ENCODE assay signal across 14 cellular contexts in genomic region chr12:6582196-6582595, GRCh38. TPM values are rescaled to one million over a fixed set of nuclear protein-coding genes. Genes with fewer than 3 reads are reported as not detected.
DNase-seq lines count a peak whose midpoint lies in the region; ATAC-seq, FAIRE-seq and TF ChIP-seq lines count a peak whose summit lies in the region.
"Had no signal": no experiment of that assay in that cellular context is flagged by ENCODE, and none has a peak within 500 bp of the region (broad histone marks: within the 10 kb centered on the region; RNA-seq: fewer than 3 reads in every experiment).

No MANE protein-coding gene starts in this region.

- H3K9me3 Mint-ChIP-seq in activated CD8-positive, alpha-beta T cell treated with anti-CD3 and anti-CD28 coated beads for 36 hours = no peaks in the 10 kb centered on the region
- no peaks in the 10 kb centered on the region for H3K9me3 Mint-ChIP-seq in activated CD8-positive, alpha-beta T cell treated with anti-CD3 and anti-CD28 coated beads, Interleukin-2, amount 10 ng/mL, durations not matched to agents 7 days and 5 days (ENCODE audit: insufficient read depth)

- no peak overlapping the region for H3K56ac ChIP-seq in H1 (replicated peaks; ENCODE audit: insufficient read length, low read depth, low read length)

- no peak overlapping the region for H4K5ac ChIP-seq in H1 (ENCODE audit: insufficient read length, low read depth, low read length)

- H3K36me3 ChIP-seq in H1 (ENCODE audit: control insufficient read depth in 2 of 4, insufficient read depth in 4 of 4, low read length in 3 of 4) (peaks cover 48 to 93% (median 74%) of the 10 kb centered on the region in 4 experiments), osteoblast (ENCODE audit: insufficient read depth, low read length) (peaks cover 84% of the 10 kb centered on the region)

- POLR2A ChIA-PET in activated CD8-positive, alpha-beta T cell treated with anti-CD3 and anti-CD28 coated beads for 36 hours (lab: Charles Lee) = interaction anchor here (1.4 to 1.5 kb wide), 2 partner anchors 11 to 47 kb away, joined by 3 to 4 read pairs; partner anchors contain the start of gene GAPDH
- POLR2A ChIA-PET in activated CD8-positive, alpha-beta T cell treated with anti-CD3 and anti-CD28 coated beads, Interleukin-2, amount 10 ng/mL, durations not matched to agents 7 days and 5 days (lab: Charles Lee) = interaction anchor here (0.6 kb wide), 2 partner anchors 207 to 328 kb away, joined by 3 read pairs; partner anchors contain the start of gene SCNN1A
- POLR2A ChIA-PET in H1 (lab: Charles Lee; ENCODE audit: partially characterized antibody) = interaction anchor here (1.1 to 18.0 kb wide), 7 partner anchors 10 to 48 kb away, joined by 3 to 225 read pairs (median 5); partner anchors contain the start of gene GAPDH

- WGBS in H1 (ENCODE audit: extremely low coverage in 1 of 2, insufficient coverage in 1 of 2, insufficient read length in 1 of 2, insufficient replicate concordance in 2 of 2, low coverage in 1 of 2, low lambda C conversion rate in 2 of 2, missing lambda C conversion rate in 1 of 2), 2 experiments = 98% methylated on average over 6 of the region's 6 CpGs; no CpG with 5 or more reads in 1 of the 2 experiments

- H3K4me1 ChIP-seq in H1 (replicated peaks in 1 of 4; ENCODE audit: control insufficient read depth in 3 of 4, insufficient read depth in 4 of 4, low read length in 3 of 4) (no peaks in the 10 kb centered on the region), osteoblast (ENCODE audit: insufficient read depth, low read length) (no peaks in the 10 kb centered on the region)
- H3K4me1 ChIP-seq: HAP-1, left lung had no signal

- no peak overlapping the region for H3K4ac ChIP-seq in H1 (replicated peaks; ENCODE audit: insufficient read length, low read depth, low read length)

- peak in 1 of 2 experiments; percentile 13; a peak in 1 of 4 replicates for TF ChIP-seq RAD21 in H1 (IDR thresholded peaks at IDR 0.05 in 1 of 2, conservative IDR thresholded peaks at IDR 0.05 in 1 of 2; ENCODE audit: low read depth in 2 of 2, low read length in 2 of 2)

- TF ChIP-seq POLR2A in H1 (IDR thresholded peaks at IDR 0.05; ENCODE audit: control extremely low read depth in 1 of 2, low read depth in 2 of 2, low read length in 2 of 2) = no peak

- H3K23ac ChIP-seq in H1 (ENCODE audit: insufficient read length) = no peak overlapping the region

- H2BK5ac ChIP-seq in H1 (ENCODE audit: low read depth, low read length) = no peak overlapping the region

- no peak for ATAC-seq in activated CD8-positive, alpha-beta T cell treated with anti-CD3 and anti-CD28 coated beads for 36 hours
- ATAC-seq in activated CD8-positive, alpha-beta T cell treated with anti-CD3 and anti-CD28 coated beads, Interleukin-2, amount 10 ng/mL, durations not matched to agents 7 days and 5 days = no peak
- ATAC-seq in GM19395 (IDR thresholded peaks at IDR 0.05; ENCODE audit: unreplicated experiment) = no peak
- ATAC-seq: left lung, T-helper 17 cell had no signal

- H4K20me1 ChIP-seq in H1 (replicated peaks in 1 of 2; ENCODE audit: control insufficient read depth in 1 of 2, insufficient read depth in 2 of 2, low read length in 2 of 2) = peaks cover 5 to 7% of the 10 kb centered on the region in 2 experiments
- H4K20me1 ChIP-seq in osteoblast (ENCODE audit: insufficient read depth, low read length) = peaks cover 8% of the 10 kb centered on the region

- CTCF ChIA-PET in activated CD8-positive, alpha-beta T cell treated with anti-CD3 and anti-CD28 coated beads for 36 hours (lab: Charles Lee) = interaction anchor here (1.0 to 2.1 kb wide), 4 partner anchors 18 to 102 kb away, joined by 3 to 8 read pairs (median 5); no protein-coding TSS in a partner anchor
- CTCF ChIA-PET in activated CD8-positive, alpha-beta T cell treated with anti-CD3 and anti-CD28 coated beads, Interleukin-2, amount 10 ng/mL, durations not matched to agents 7 days and 5 days (lab: Charles Lee) = interaction anchor here (1.5 kb wide), 1 partner anchor 21 kb away, joined by 3 read pairs; no protein-coding TSS in a partner anchor
- CTCF ChIA-PET in H1 (lab: Charles Lee; ENCODE audit: partially characterized antibody) = interaction anchor here (0.7 to 4.2 kb wide), 9 partner anchors 9 to 44 kb away, joined by 3 to 35 read pairs (median 4); partner anchors contain the start of gene NOP2

- intact Hi-C loops in activated CD8-positive, alpha-beta T cell treated with anti-CD3 and anti-CD28 coated beads for 36 hours (cut with micrococcal nuclease) = no loop called here

- H3K14ac ChIP-seq in H1 (ENCODE audit: insufficient read length) = no peak overlapping the region

- no peak overlapping the region for H2BK15ac ChIP-seq in H1 (ENCODE audit: low read length)

- no peaks in the 10 kb centered on the region for H3K79me1 ChIP-seq in H1 (ENCODE audit: low read depth, low read length)

- H3K4me2 ChIP-seq in H1 (ENCODE audit: insufficient read depth in 1 of 2, low read depth in 2 of 2, low read length in 2 of 2) (no peak overlapping the region), osteoblast (ENCODE audit: insufficient read depth, low read length) (no peak overlapping the region)

- no peaks in the 10 kb centered on the region for H3K23me2 ChIP-seq in H1 (ENCODE audit: low read depth, low read length)

- no peak overlapping the region for H3K9ac ChIP-seq in H1 (replicated peaks in 1 of 4; ENCODE audit: extremely low read depth in 1 of 4, low read depth in 3 of 4, low read length in 3 of 4)

- H3K18ac ChIP-seq in H1 (ENCODE audit: extremely low read depth, low read length) = no peak overlapping the region

- H3K27me3 ChIP-seq in H1 (replicated peaks in 1 of 4; ENCODE audit: control insufficient read depth in 3 of 4, extremely low read depth in 1 of 4, insufficient read depth in 3 of 4, low read length in 3 of 4) = no peaks in the 10 kb centered on the region
- no peaks in the 10 kb centered on the region for H3K27me3 ChIP-seq in osteoblast (ENCODE audit: insufficient read depth, low read length)
- H3K27me3 ChIP-seq: left lung had no signal

- TF ChIP-seq CTCF in activated CD8-positive, alpha-beta T cell treated with anti-CD3 and anti-CD28 coated beads for 36 hours (IDR thresholded peaks at IDR 0.05) = no peak
- TF ChIP-seq CTCF in H1 (IDR thresholded peaks at IDR 0.05; ENCODE audit: control extremely low read depth in 1 of 3, insufficient read depth in 1 of 3, low read depth in 1 of 3, low read length in 3 of 3) (peak in 2 of 3 experiments; percentile 37 to 55; a peak in 3 of 4 replicates), osteoblast (IDR thresholded peaks at IDR 0.05; ENCODE audit: extremely low read depth, low read depth, low read length) (no peak)

- H3K9me3 ChIP-seq in H1 (ENCODE audit: insufficient read depth in 2 of 2, low read depth in 1 of 2, low read length in 1 of 2) (no peaks in the 10 kb centered on the region), osteoblast (ENCODE audit: low read depth, low read length) (no peaks in the 10 kb centered on the region)
- H3K9me3 ChIP-seq: HAP-1, left lung had no signal

- H3K79me2 ChIP-seq in H1 (ENCODE audit: control insufficient read depth in 1 of 2, insufficient read depth in 2 of 2, low read length in 2 of 2) (no peaks in the 10 kb centered on the region), osteoblast (ENCODE audit: insufficient read depth, low read length) (peaks cover 9% of the 10 kb centered on the region)

- H3K4me3 ChIP-seq in H1 (ENCODE audit: extremely low read depth in 1 of 4, insufficient read depth in 2 of 4, low read depth in 3 of 4, low read length in 4 of 4) (no peak overlapping the region), osteoblast (ENCODE audit: insufficient read depth, low read length) (no peak overlapping the region)
- H3K4me3 ChIP-seq: HAP-1, left lung had no signal

- no peak for FAIRE-seq in H1 (lab: Jason Lieb, UNC)

- no peak overlapping the region for H2AK5ac ChIP-seq in H1 (ENCODE audit: low read depth, low read length)

- no peak overlapping the region for H2AFZ ChIP-seq in H1 (ENCODE audit: low read length)
- no peak overlapping the region for H2AFZ ChIP-seq in osteoblast (ENCODE audit: low read length)

- H3K27ac ChIP-seq in H1 (ENCODE audit: low read depth, low read length) (no peak overlapping the region; the same call in 1 of the 2 replicates), osteoblast (ENCODE audit: low read depth, low read length) (no peak overlapping the region)
- H3K27ac ChIP-seq: left lung had no signal

- no peak overlapping the region for H2BK20ac ChIP-seq in H1 (ENCODE audit: low read length)

- peak overlapping the region; percentile 23 for H3K27ac Mint-ChIP-seq in activated CD8-positive, alpha-beta T cell treated with anti-CD3 and anti-CD28 coated beads for 36 hours
- H3K27ac Mint-ChIP-seq in activated CD8-positive, alpha-beta T cell treated with anti-CD3 and anti-CD28 coated beads, Interleukin-2, amount 10 ng/mL, durations not matched to agents 7 days and 5 days = no peak overlapping the region

- no peaks in the 10 kb centered on the region for H3K27me3 Mint-ChIP-seq in activated CD8-positive, alpha-beta T cell treated with anti-CD3 and anti-CD28 coated beads for 36 hours
- no peaks in the 10 kb centered on the region for H3K27me3 Mint-ChIP-seq in activated CD8-positive, alpha-beta T cell treated with anti-CD3 and anti-CD28 coated beads, Interleukin-2, amount 10 ng/mL, durations not matched to agents 7 days and 5 days (ENCODE audit: low read depth)
- H3K27me3 Mint-ChIP-seq: T-helper 17 cell had no signal

- H4K8ac ChIP-seq in H1 (ENCODE audit: extremely low read depth, insufficient read depth, low read length) = no peak overlapping the region

- no peak overlapping the region for H2BK120ac ChIP-seq in H1 (replicated peaks; ENCODE audit: low read depth, low read length)

- H3K36me3 Mint-ChIP-seq in activated CD8-positive, alpha-beta T cell treated with anti-CD3 and anti-CD28 coated beads for 36 hours (ENCODE audit: low read depth) = peaks cover 54% of the 10 kb centered on the region
- H3K36me3 Mint-ChIP-seq in activated CD8-positive, alpha-beta T cell treated with anti-CD3 and anti-CD28 coated beads, Interleukin-2, amount 10 ng/mL, durations not matched to agents 7 days and 5 days (ENCODE audit: low read depth) = peaks cover 64% of the 10 kb centered on the region

- no peak overlapping the region for H2BK12ac ChIP-seq in H1 (ENCODE audit: low read depth, low read length)

- H3K4me1 Mint-ChIP-seq in activated CD8-positive, alpha-beta T cell treated with anti-CD3 and anti-CD28 coated beads for 36 hours (ENCODE audit: low read depth) = peaks cover 4% of the 10 kb centered on the region
- H3K4me1 Mint-ChIP-seq in activated CD8-positive, alpha-beta T cell treated with anti-CD3 and anti-CD28 coated beads, Interleukin-2, amount 10 ng/mL, durations not matched to agents 7 days and 5 days (ENCODE audit: low read depth) = no peaks in the 10 kb centered on the region
- H3K4me1 Mint-ChIP-seq: T-helper 17 cell had no signal

- no peak for TF ChIP-seq EP300 in H1 (IDR thresholded peaks at IDR 0.05; ENCODE audit: borderline replicate concordance in 1 of 2, low read depth in 2 of 2, low read length in 2 of 2)

- no peak overlapping the region for H3K4me3 Mint-ChIP-seq in activated CD8-positive, alpha-beta T cell treated with anti-CD3 and anti-CD28 coated beads for 36 hours
- H3K4me3 Mint-ChIP-seq in activated CD8-positive, alpha-beta T cell treated with anti-CD3 and anti-CD28 coated beads, Interleukin-2, amount 10 ng/mL, durations not matched to agents 7 days and 5 days = no peak overlapping the region

- H4K91ac ChIP-seq in H1 (replicated peaks; ENCODE audit: insufficient read length, low read length) = no peak overlapping the region

- no peak for DNase-seq in activated CD8-positive, alpha-beta T cell treated with anti-CD3 and anti-CD28 coated beads for 36 hours
- no peak for DNase-seq in activated CD8-positive, alpha-beta T cell treated with anti-CD3 and anti-CD28 coated beads, Interleukin-2, amount 10 ng/mL, durations not matched to agents 7 days and 5 days
- DNase-seq in NAMALWA (ENCODE audit: low spot score) (peak; percentile 50), H1 (ENCODE audit: low read depth in 1 of 2, low spot score in 2 of 2) (no peak), osteoblast (ENCODE audit: insufficient read length, low spot score, missing footprints) (peak; percentile 2), activated gamma-delta T cell (lab: John Stamatoyannopoulos, UW) (no peak), NCI-H748 (lab: John Stamatoyannopoulos, UW; ENCODE audit: unreplicated experiment) (no peak)
- DNase-seq: activated CD8-positive, alpha-beta memory T cell treated with anti-CD3 and anti-CD28 coated beads for 24 hours; DMS153; left lung; NCI-H146; T-helper 17 cell had no signal

RNA-seq across cellular contexts. Expression of gene NOP2, which starts 14.1 kb away (rescaled TPM):
- 10 to 100 TPM; 87.9 to 89.4 TPM for total RNA-seq in activated CD8-positive, alpha-beta T cell treated with anti-CD3 and anti-CD28 coated beads for 36 hours
- total RNA-seq in activated CD8-positive, alpha-beta T cell treated with anti-CD3 and anti-CD28 coated beads, Interleukin-2, amount 10 ng/mL, durations not matched to agents 7 days and 5 days = 10 to 100 TPM; 84.2 to 87.6 TPM
- 82.6 and 85.6 TPM in 2 replicates for total RNA-seq in H1 (2021; fragmentation: NEBNext Ultra II Directional; extraction: Animal tissue kit (Norgen Biotek cat#: 25700))
- polyA plus RNA-seq in H1 (2011; rRNA removed) = 34.4 and 35.4 TPM in 2 replicates
- polyA plus RNA-seq in H1 (2011; cell fraction: cytosol; rRNA removed) = 55.4 TPM
- 191 TPM for polyA plus RNA-seq in H1 (2011; cell fraction: nucleus; rRNA removed)
- polyA plus RNA-seq in H1 (2012, experiment 1 of 2) = 73.4 to 85.0 TPM (median 77.9 TPM) in 4 replicates
- 49.2 TPM for polyA plus RNA-seq in H1 (2012, experiment 2 of 2)
- polyA plus RNA-seq in H1 (2013, experiment 1 of 2) = 63.9 TPM
- 51.3 TPM for polyA plus RNA-seq in H1 (2013, experiment 2 of 2)
- 29.8 and 75.1 TPM in 2 replicates for polyA minus RNA-seq in H1 (2011; rRNA and poly(A)+ RNA removed)
- 26.6 TPM for polyA minus RNA-seq in H1 (2011; cell fraction: cytosol; rRNA and poly(A)+ RNA removed)
- polyA minus RNA-seq in H1 (2011; cell fraction: nucleus; rRNA and poly(A)+ RNA removed) = 45.4 TPM
- total RNA-seq in osteoblast = 18.3 and 21.4 TPM in 2 replicates

RNA-seq across cellular contexts. Expression of gene CHD4, which starts 25.0 kb away (rescaled TPM):
- total RNA-seq in activated CD8-positive, alpha-beta T cell treated with anti-CD3 and anti-CD28 coated beads for 36 hours = 100 to 1,000 TPM; 273 to 277 TPM
- 100 to 1,000 TPM; 277 to 292 TPM for total RNA-seq in activated CD8-positive, alpha-beta T cell treated with anti-CD3 and anti-CD28 coated beads, Interleukin-2, amount 10 ng/mL, durations not matched to agents 7 days and 5 days
- 305 and 330 TPM in 2 replicates for total RNA-seq in H1 (2021; fragmentation: NEBNext Ultra II Directional; extraction: Animal tissue kit (Norgen Biotek cat#: 25700))
- 198 and 214 TPM in 2 replicates for polyA plus RNA-seq in H1 (2011; rRNA removed)
- polyA plus RNA-seq in H1 (2011; cell fraction: cytosol; rRNA removed) = 178 TPM
- polyA plus RNA-seq in H1 (2011; cell fraction: nucleus; rRNA removed) = 362 TPM
- polyA plus RNA-seq in H1 (2012, experiment 1 of 2) = 194 to 267 TPM (median 241 TPM) in 4 replicates
- 52.1 TPM for polyA plus RNA-seq in H1 (2012, experiment 2 of 2)
- polyA plus RNA-seq in H1 (2013, experiment 1 of 2) = 180 TPM
- polyA plus RNA-seq in H1 (2013, experiment 2 of 2) = 192 TPM
- polyA minus RNA-seq in H1 (2011; rRNA and poly(A)+ RNA removed) = 290 and 298 TPM in 2 replicates
- 180 TPM for polyA minus RNA-seq in H1 (2011; cell fraction: cytosol; rRNA and poly(A)+ RNA removed)
- 129 TPM for polyA minus RNA-seq in H1 (2011; cell fraction: nucleus; rRNA and poly(A)+ RNA removed)
- 238 and 259 TPM in 2 replicates for total RNA-seq in osteoblast

RNA-seq across cellular contexts. Expression of gene IFFO1, which starts 26.4 kb away (rescaled TPM):
- 1 to 10 TPM; 7.8 to 8.5 TPM for total RNA-seq in activated CD8-positive, alpha-beta T cell treated with anti-CD3 and anti-CD28 coated beads for 36 hours
- 10 to 100 TPM; 24.9 to 25.5 TPM for total RNA-seq in activated CD8-positive, alpha-beta T cell treated with anti-CD3 and anti-CD28 coated beads, Interleukin-2, amount 10 ng/mL, durations not matched to agents 7 days and 5 days
- 11.8 and 12.2 TPM in 2 replicates for total RNA-seq in H1 (2021; fragmentation: NEBNext Ultra II Directional; extraction: Animal tissue kit (Norgen Biotek cat#: 25700))
- 12.8 and 16.4 TPM in 2 replicates for polyA plus RNA-seq in H1 (2011; rRNA removed)
- 15.3 TPM for polyA plus RNA-seq in H1 (2011; cell fraction: cytosol; rRNA removed)
- polyA plus RNA-seq in H1 (2011; cell fraction: nucleus; rRNA removed) = 40.6 TPM
- 8.2 to 13.3 TPM (median 13.2 TPM) in 4 replicates for polyA plus RNA-seq in H1 (2012, experiment 1 of 2)
- polyA plus RNA-seq in H1 (2012, experiment 2 of 2) = 7.8 TPM
- 11.5 TPM for polyA plus RNA-seq in H1 (2013, experiment 1 of 2)
- 9.5 TPM for polyA plus RNA-seq in H1 (2013, experiment 2 of 2)
- 4.7 and 4.9 TPM in 2 replicates for polyA minus RNA-seq in H1 (2011; rRNA and poly(A)+ RNA removed)
- 3.6 TPM for polyA minus RNA-seq in H1 (2011; cell fraction: cytosol; rRNA and poly(A)+ RNA removed)
- 10.6 TPM for polyA minus RNA-seq in H1 (2011; cell fraction: nucleus; rRNA and poly(A)+ RNA removed)
- 12.7 and 13.4 TPM in 2 replicates for total RNA-seq in osteoblast

RNA-seq across cellular contexts. Expression of gene GAPDH, which starts 47.9 kb away (rescaled TPM):
- 1,000 to 10,000 TPM; 9,109 to 9,234 TPM for total RNA-seq in activated CD8-positive, alpha-beta T cell treated with anti-CD3 and anti-CD28 coated beads for 36 hours
- 1,000 to 10,000 TPM; 6,175 to 6,471 TPM for total RNA-seq in activated CD8-positive, alpha-beta T cell treated with anti-CD3 and anti-CD28 coated beads, Interleukin-2, amount 10 ng/mL, durations not matched to agents 7 days and 5 days
- total RNA-seq in H1 (2021; fragmentation: NEBNext Ultra II Directional; extraction: Animal tissue kit (Norgen Biotek cat#: 25700)) = 5,175 and 5,215 TPM in 2 replicates
- polyA plus RNA-seq in H1 (2011; rRNA removed) = 15,878 and 16,791 TPM in 2 replicates
- polyA plus RNA-seq in H1 (2011; cell fraction: cytosol; rRNA removed) = 15,311 TPM
- polyA plus RNA-seq in H1 (2011; cell fraction: nucleus; rRNA removed) = 11,358 TPM
- 6,320 to 9,842 TPM (median 9,706 TPM) in 4 replicates for polyA plus RNA-seq in H1 (2012, experiment 1 of 2)
- polyA plus RNA-seq in H1 (2012, experiment 2 of 2) = 9,111 TPM
- polyA plus RNA-seq in H1 (2013, experiment 1 of 2) = 3,841 TPM
- polyA plus RNA-seq in H1 (2013, experiment 2 of 2) = 3,883 TPM
- polyA minus RNA-seq in H1 (2011; rRNA and poly(A)+ RNA removed) = 9,722 and 10,058 TPM in 2 replicates
- 5,130 TPM for polyA minus RNA-seq in H1 (2011; cell fraction: cytosol; rRNA and poly(A)+ RNA removed)
- 3,036 TPM for polyA minus RNA-seq in H1 (2011; cell fraction: nucleus; rRNA and poly(A)+ RNA removed)
- 4,846 and 5,173 TPM in 2 replicates for total RNA-seq in osteoblast

RNA-seq across cellular contexts. Expression of gene LPAR5, which starts 53.6 kb away (rescaled TPM):
- 1 to 10 TPM; 6.6 to 8.1 TPM for total RNA-seq in activated CD8-positive, alpha-beta T cell treated with anti-CD3 and anti-CD28 coated beads for 36 hours
- total RNA-seq in activated CD8-positive, alpha-beta T cell treated with anti-CD3 and anti-CD28 coated beads, Interleukin-2, amount 10 ng/mL, durations not matched to agents 7 days and 5 days = 10 to 100 TPM; 16.5 to 16.8 TPM
- total RNA-seq in H1 (2021; fragmentation: NEBNext Ultra II Directional; extraction: Animal tissue kit (Norgen Biotek cat#: 25700)) = 0.22 and 0.23 TPM in 2 replicates
- polyA plus RNA-seq in H1 (2011; rRNA removed) = 0.24 and 0.63 TPM in 2 replicates
- 0.31 TPM for polyA plus RNA-seq in H1 (2011; cell fraction: cytosol; rRNA removed)
- 0.47 TPM for polyA plus RNA-seq in H1 (2011; cell fraction: nucleus; rRNA removed)
- polyA plus RNA-seq in H1 (2012, experiment 1 of 2) = 0.29 to 0.40 TPM (median 0.35 TPM) in 3 of 4 replicates, not detected in the other
- 0.21 TPM for polyA plus RNA-seq in H1 (2012, experiment 2 of 2)
- 0.57 TPM for polyA plus RNA-seq in H1 (2013, experiment 1 of 2)
- polyA plus RNA-seq in H1 (2013, experiment 2 of 2) = 0.48 TPM
- polyA minus RNA-seq in H1 (2011; rRNA and poly(A)+ RNA removed) = 0.32 and 0.63 TPM in 2 replicates
- polyA minus RNA-seq in H1 (2011; cell fraction: cytosol; rRNA and poly(A)+ RNA removed) = not detected
- 0.40 TPM for polyA minus RNA-seq in H1 (2011; cell fraction: nucleus; rRNA and poly(A)+ RNA removed)
- under 0.01 TPM in 1 of 2 replicates, not detected in the other for total RNA-seq in osteoblast

Comparison
In these comparisons a context has a peak if more than half of its experiments do, and no peak if none do; other contexts are left out.
1. DNase-seq: peak in NAMALWA (single experiment) and osteoblast (single experiment); none in activated CD8-positive, alpha-beta T cell treated with anti-CD3 and anti-CD28 coated beads for 36 hours (single experiment), activated CD8-positive, alpha-beta T cell treated with anti-CD3 and anti-CD28 coated beads, Interleukin-2, amount 10 ng/mL, durations not matched to agents 7 days and 5 days (single experiment), H1 (0 of 2), activated gamma-delta T cell (single experiment) and NCI-H748 (single experiment).
2. CTCF ChIP-seq: peak in H1 (2 of 3); none in activated CD8-positive, alpha-beta T cell treated with anti-CD3 and anti-CD28 coated beads for 36 hours (single experiment) and osteoblast (single experiment).